ENCODE assay signal across 25 cellular contexts in genomic region chr2:77309725-77310124, GRCh38.
"Had no signal": no experiment of that assay in that cellular context is flagged by ENCODE, and none has a peak within 500 bp of the region (broad histone marks: within the 10 kb centered on the region; RNA-seq: fewer than 3 reads in every experiment).

No MANE protein-coding gene starts in this region.

- ATAC-seq: effector memory CD8-positive, alpha-beta T cell; esophagus mucosa; gastrocnemius medialis; heart right ventricle; left cardiac atrium; left lung; left ventricle myocardium superior; lower lobe of right lung; mucosa of descending colon had no signal

- H3K27ac ChIP-seq: colonic mucosa, epithelial cell of prostate, esophagus squamous epithelium, gastrocnemius medialis, heart right ventricle, left lung, lower lobe of right lung had no signal

- H3K9me3 ChIP-seq: colonic mucosa, esophagus squamous epithelium, gastrocnemius medialis, heart right ventricle, left lung, lower lobe of right lung, mucosa of descending colon had no signal

- DNase-seq: colonic mucosa; cortex of kidney; effector CD8-positive, alpha-beta T cell; effector memory CD8-positive, alpha-beta T cell; endodermal cell; erythroblast; esophagus squamous epithelium; foreskin fibroblast; foreskin melanocyte; gastrocnemius medialis; glutamatergic neuron; head of caudate nucleus; heart right ventricle; hippocampal formation; left cardiac atrium; left lung; left ventricle myocardium superior; lower lobe of right lung; mesenchymal stem cell; mucosa of descending colon; naive B cell had no signal

- H3K27me3 ChIP-seq: colonic mucosa, esophagus squamous epithelium, gastrocnemius medialis, heart right ventricle, left lung had no signal

- H3K4me3 ChIP-seq: colonic mucosa, esophagus squamous epithelium, gastrocnemius medialis, heart right ventricle, left lung, lower lobe of right lung, mucosa of descending colon had no signal

- H3K36me3 ChIP-seq: colonic mucosa, esophagus squamous epithelium, gastrocnemius medialis, heart right ventricle, left lung, lower lobe of right lung had no signal

- H3K4me1 ChIP-seq: colonic mucosa, esophagus squamous epithelium, gastrocnemius medialis, heart right ventricle, left lung, lower lobe of right lung had no signal

- FAIRE-seq: islet of Langerhans, keratinocyte had no signal
